Comparison of ENCODE assay signal across 9 cellular contexts in genomic region chr14:59632381-59632780, GRCh38. TPM values are rescaled to one million over a fixed set of nuclear protein-coding genes. Genes with fewer than 3 reads are reported as not detected.
DNase-seq lines count a peak whose midpoint lies in the region; ATAC-seq and TF ChIP-seq lines count a peak whose summit lies in the region.
"Had no signal": no experiment of that assay in that cellular context is flagged by ENCODE, and none has a peak within 500 bp of the region (broad histone marks: within the 10 kb centered on the region; RNA-seq: fewer than 3 reads in every experiment).

No MANE protein-coding gene starts in this region.

- no peak overlapping the region for H3K4me2 ChIP-seq in OCI-LY3 (ENCODE audit: low read length)

- H3K27me3 ChIP-seq in OCI-LY3 (ENCODE audit: low read depth, low read length) (peaks cover 5% of the 10 kb centered on the region; the same call in 1 of the 2 replicates), stomach (peaks cover 0 to 39% (median 9%) of the 10 kb centered on the region in 3 donors)

- H2AFZ ChIP-seq in OCI-LY3 (ENCODE audit: low read depth, low read length) = no peak overlapping the region

- H3K4me3 ChIP-seq in OCI-LY3 (ENCODE audit: low read length) (no peak overlapping the region), fibroblast of the aortic adventitia (ENCODE audit: low read depth, low read length) (no peak overlapping the region), stomach (no peak overlapping the region)

- intact Hi-C loops in stomach (cut with DNase I; ENCODE audit: low total_unique reads) = no loop called here

- 33 to 50% (median 47%) methylated on average over 3 of the region's 3 CpGs for WGBS in stomach, 5 donors

- no peak for TF ChIP-seq POLR2A in stomach (IDR thresholded peaks at IDR 0.05)

- H3K9me3 ChIP-seq in OCI-LY3 (ENCODE audit: insufficient read depth, low read length) (no peaks in the 10 kb centered on the region), stomach (no peaks in the 10 kb centered on the region)

- TF ChIP-seq CTCF in OCI-LY3 (IDR thresholded peaks at IDR 0.05; ENCODE audit: low read depth, low read length) = peak; percentile 86
- peak; percentile 59 for TF ChIP-seq CTCF in fibroblast of the aortic adventitia (IDR thresholded peaks at IDR 0.05; ENCODE audit: insufficient read depth, low read length)
- TF ChIP-seq CTCF in stomach (IDR thresholded peaks at IDR 0.05) = peak in 4 of 7 experiments; percentile 9 to 42 (median 29)

- peaks cover 22% of the 10 kb centered on the region for H3K4me1 ChIP-seq in OCI-LY3 (ENCODE audit: low read length)
- peaks cover 0 to 12% (median 9%) of the 10 kb centered on the region in 4 donors for H3K4me1 ChIP-seq in stomach

- no peaks in the 10 kb centered on the region for H4K20me1 ChIP-seq in OCI-LY3 (ENCODE audit: insufficient read depth, low read length)

- no peak overlapping the region for H3K27ac ChIP-seq in OCI-LY3 (ENCODE audit: low read length)
- no peak overlapping the region for H3K27ac ChIP-seq in stomach

- no peaks in the 10 kb centered on the region for H3K79me2 ChIP-seq in OCI-LY3 (ENCODE audit: low read length)

- no peak for TF ChIP-seq EP300 in stomach (IDR thresholded peaks at IDR 0.05)

- peak; percentile 62 for ATAC-seq in HG03175 (IDR thresholded peaks at IDR 0.05; ENCODE audit: unreplicated experiment)
- ATAC-seq in GM21825 (IDR thresholded peaks at IDR 0.05; ENCODE audit: unreplicated experiment) = no peak
- ATAC-seq in GM19455 (IDR thresholded peaks at IDR 0.05; ENCODE audit: unreplicated experiment) = no peak

- peak; percentile 78 for DNase-seq in DMS 273 (lab: John Stamatoyannopoulos, UW; ENCODE audit: unreplicated experiment)
- DNase-seq in DMS 273 treated with DMSO at 0.1 percent for 48 hours (lab: John Stamatoyannopoulos, UW) = no peak
- DNase-seq in fibroblast of the aortic adventitia (ENCODE audit: low read depth) = peak; percentile 42
- DNase-seq in stomach = peak; percentile 34

- H3K9ac ChIP-seq in OCI-LY3 (ENCODE audit: low read length) = no peak overlapping the region

- H3K36me3 ChIP-seq in OCI-LY3 (replicated peaks; ENCODE audit: low read depth, low read length) (no peaks in the 10 kb centered on the region), stomach (no peaks in the 10 kb centered on the region)

RNA-seq across cellular contexts. Expression of gene CCDC175, which starts 55.8 kb away (rescaled TPM):
- total RNA-seq in fibroblast of the aortic adventitia (ENCODE audit: low replicate concordance) (not detected in 2 replicates), stomach (not detected)
- polyA plus RNA-seq in stomach = not detected
- total RNA-seq: T-helper 2 cell treated with Interferon-gamma antibody and Interleukin-4, amounts not matched to agents 100 ng/mL and 5 ng/mL, for 36 hours had no signal

Comparison
In these comparisons a context has a peak if more than half of its experiments do, and no peak if none do; other contexts are left out.
1. CTCF ChIP-seq: peak in every context shown above with its lines; median percentile 86 in OCI-LY3; 59 in fibroblast of the aortic adventitia; 29 in stomach.